ENCODE assay signal across 8 cellular contexts in genomic region chr17:82031303-82031884, GRCh38. TPM values are rescaled to one million over a fixed set of nuclear protein-coding genes. Genes with fewer than 3 reads are reported as not detected.
DNase-seq lines count a peak whose midpoint lies in the region; ATAC-seq and TF ChIP-seq lines count a peak whose summit lies in the region.

Gene RAC3 (plus strand): TSS chr17:82031678. CDS start chr17:82031762, 84 bp downstream.

- H3K27ac ChIP-seq in right lobe of liver = peak within 1 kb of the TSS; percentile 16 to 65 (median 49)
- H3K27ac ChIP-seq in tibial artery = peak within 1 kb of the TSS in 1 of 2 donors; percentile 4

- H3K36me3 ChIP-seq in right lobe of liver = peaks cover 0 to 12% (median 0%) of the 10 kb centered on the region in 4 donors
- peaks cover 0 to 17% (median 13%) of the 10 kb centered on the region in 3 donors for H3K36me3 ChIP-seq in tibial artery

- TF ChIP-seq POLR2A in right lobe of liver (IDR thresholded peaks at IDR 0.05) = no peak

- no TSS peak for BruUV-seq in MCF 10A (replicated peaks; lab: Mats Ljungman, UMichigan)

- H3K27me3 Mint-ChIP-seq in activated naive CD4-positive, alpha-beta T cell treated with anti-CD3 and anti-CD28 coated beads, Interleukin-2, amount 10 ng/mL, durations not matched to agents 7 days and 5 days = peaks cover 14% of the 10 kb centered on the region
- no peaks in the 10 kb centered on the region for H3K27me3 Mint-ChIP-seq in MCF 10A (ENCODE audit: insufficient read depth, unreplicated experiment)

- H3K4me1 ChIP-seq in right lobe of liver = peaks cover 0 to 33% (median 13%) of the 10 kb centered on the region in 4 donors
- H3K4me1 ChIP-seq in tibial artery = peaks cover 0 to 35% (median 27%) of the 10 kb centered on the region in 4 donors

- no peak for TF ChIP-seq CTCF in MCF 10A (IDR thresholded peaks at IDR 0.05; ENCODE audit: unreplicated experiment)
- TF ChIP-seq CTCF in right lobe of liver (IDR thresholded peaks at IDR 0.05) = no peak
- no peak for TF ChIP-seq CTCF in tibial artery (IDR thresholded peaks at IDR 0.05)

- H3K4me3 ChIP-seq in right lobe of liver (peak within 1 kb of the TSS; percentile 44 to 60 (median 46)), tibial artery (peak within 1 kb of the TSS; percentile 43 to 53)

- WGBS in right lobe of liver (ENCODE audit: insufficient coverage, low coverage, low lambda C conversion rate, missing lambda C conversion rate) = 0% methylated on average over 9 of the region's 96 CpGs

- peak within 1 kb of the TSS; percentile 78 for H3K4me3 Mint-ChIP-seq in activated naive CD4-positive, alpha-beta T cell treated with anti-CD3 and anti-CD28 coated beads, Interleukin-2, amount 10 ng/mL, durations not matched to agents 7 days and 5 days
- H3K4me3 Mint-ChIP-seq in MCF 10A (ENCODE audit: unreplicated experiment) = peak within 1 kb of the TSS; percentile 78

- H3K9me3 ChIP-seq in right lobe of liver (no peaks in the 10 kb centered on the region), tibial artery (no peaks in the 10 kb centered on the region)

- peak within 1 kb of the TSS; percentile 76 for H3K27ac Mint-ChIP-seq in activated naive CD4-positive, alpha-beta T cell treated with anti-CD3 and anti-CD28 coated beads, Interleukin-2, amount 10 ng/mL, durations not matched to agents 7 days and 5 days
- peak within 1 kb of the TSS; percentile 35 for H3K27ac Mint-ChIP-seq in MCF 10A (ENCODE audit: low read depth, unreplicated experiment)

- POLR2A ChIA-PET in MCF 10A (lab: Yijun Ruan, JAX) = interaction anchor here (0.8 to 1.3 kb wide), 5 partner anchors 9 to 121 kb away, joined by 3 to 4 read pairs (median 3); partner anchors contain the start of genes CENPX and LRRC45

- ATAC-seq in right lobe of liver = peak in 2 of 4 donors; percentile 0
- no peak for ATAC-seq in GM19467 (IDR thresholded peaks at IDR 0.05; ENCODE audit: unreplicated experiment)
- no peak for ATAC-seq in GM18873 (IDR thresholded peaks at IDR 0.05; ENCODE audit: low FRiP score, unreplicated experiment)

- intact Hi-C loops in MCF 10A (cut with micrococcal nuclease) = loop anchor here (2.0 to 10.0 kb wide), 3 partner anchors 63 to 213 kb away; partner anchors contain the start of gene FASN
- intact Hi-C loops in right lobe of liver (cut with DNase I) = loop anchor here (2.0 to 10.0 kb wide), 4 partner anchors 53 to 126 kb away; partner anchors contain the start of gene FASN (in 1 of the 2)
- intact Hi-C loops in tibial artery (cut with DNase I; ENCODE audit: low total_unique reads) = loop anchor here (2.0 kb wide), 1 partner anchor 121 kb away; no protein-coding TSS in a partner anchor

- H3K36me3 Mint-ChIP-seq in activated naive CD4-positive, alpha-beta T cell treated with anti-CD3 and anti-CD28 coated beads, Interleukin-2, amount 10 ng/mL, durations not matched to agents 7 days and 5 days = peaks cover 15% of the 10 kb centered on the region
- H3K36me3 Mint-ChIP-seq in MCF 10A (ENCODE audit: insufficient read depth, unreplicated experiment) = peaks cover 5% of the 10 kb centered on the region

- no peaks in the 10 kb centered on the region for H3K9me3 Mint-ChIP-seq in activated naive CD4-positive, alpha-beta T cell treated with anti-CD3 and anti-CD28 coated beads, Interleukin-2, amount 10 ng/mL, durations not matched to agents 7 days and 5 days
- no peaks in the 10 kb centered on the region for H3K9me3 Mint-ChIP-seq in MCF 10A (ENCODE audit: unreplicated experiment)

- H3K4me1 Mint-ChIP-seq in activated naive CD4-positive, alpha-beta T cell treated with anti-CD3 and anti-CD28 coated beads, Interleukin-2, amount 10 ng/mL, durations not matched to agents 7 days and 5 days = peaks cover 28% of the 10 kb centered on the region
- H3K4me1 Mint-ChIP-seq in MCF 10A (ENCODE audit: insufficient read depth, unreplicated experiment) = no peaks in the 10 kb centered on the region

- CTCF ChIA-PET in activated naive CD4-positive, alpha-beta T cell treated with anti-CD3 and anti-CD28 coated beads, Interleukin-2, amount 10 ng/mL, durations not matched to agents 7 days and 5 days (lab: Charles Lee) = interaction anchor here (0.7 to 2.5 kb wide), 4 partner anchors 19 to 125 kb away, joined by 3 to 12 read pairs (median 4); no protein-coding TSS in a partner anchor
- CTCF ChIA-PET in MCF 10A (lab: Yijun Ruan, JAX) = interaction anchor here (2.2 kb wide), 1 partner anchor 11 kb away, joined by 7 read pairs; no protein-coding TSS in a partner anchor

- H3K27me3 ChIP-seq in right lobe of liver = no peaks in the 10 kb centered on the region
- H3K27me3 ChIP-seq in tibial artery = peaks cover 0 to 53% of the 10 kb centered on the region in 2 donors

- no peak for DNase-seq in activated naive CD4-positive, alpha-beta T cell treated with anti-CD3 and anti-CD28 coated beads, Interleukin-2, amount 10 ng/mL, durations not matched to agents 7 days and 5 days
- no peak for DNase-seq in activated naive CD4-positive, alpha-beta T cell treated with Interleukin-2 at 50 U/mL for 16 hours
- DNase-seq in NCI-H345 treated with DMSO at 0.1 percent for 48 hours (lab: John Stamatoyannopoulos, UW; ENCODE audit: unreplicated experiment) (peak; percentile 41), MCF 10A (ENCODE audit: unreplicated experiment) (no peak), right lobe of liver (no peak), tibial artery (no peak)

RNA-seq across cellular contexts. Expression of gene RAC3, which starts in this region (rescaled TPM):
- total RNA-seq in MCF 10A (2022) = 7.1 and 9.7 TPM in 2 replicates
- total RNA-seq in right lobe of liver = 1 to 10 TPM; 3.4 to 9.0 (median 5.4) TPM
